ENCODE assay signal across 33 cellular contexts in genomic region chr6:34018026-34018425, GRCh38.
"Had no signal": no experiment of that assay in that cellular context is flagged by ENCODE, and none has a peak within 500 bp of the region (broad histone marks: within the 10 kb centered on the region; RNA-seq: fewer than 3 reads in every experiment).

No MANE protein-coding gene starts in this region.

- DNase-seq: activated B cell treated with CpG ODN at 0.5 μM for 24 hours; activated CD4-positive, alpha-beta memory T cell treated with anti-CD3 and anti-CD28 coated beads, Interleukin-2, amount 10 ng/mL, durations not matched to agents 7 days and 5 days; activated CD4-positive, alpha-beta T cell treated with anti-CD3 and anti-CD28 coated beads for 4 hours; activated CD4-positive, alpha-beta T cell treated with anti-CD3 and anti-CD28 coated beads, Interleukin-2, amount 50 U/mL, for 1 hour; activated CD4-positive, CD25-positive, alpha-beta regulatory T cell treated with anti-CD3 and anti-CD28 coated beads, Interleukin-2, amount 50 U/mL, for 72 hours; activated CD8-positive, alpha-beta memory T cell treated with anti-CD3 and anti-CD28 coated beads for 24 hours; activated CD8-positive, alpha-beta memory T cell treated with anti-CD3 and anti-CD28 coated beads, Interleukin-2, amount 10 ng/mL, durations not matched to agents 7 days and 5 days; activated CD8-positive, alpha-beta memory T cell treated with anti-CD3 and anti-CD28 coated beads, Interleukin-2, amount 50 U/mL, for 48 hours; activated effector memory CD4-positive, alpha-beta T cell treated with Interleukin-2 at 50 U/mL for 16 hours; activated naive CD4-positive, alpha-beta T cell treated with anti-CD3 and anti-CD28 coated beads, Interleukin-2, amount 10 ng/mL, durations not matched to agents 7 days and 5 days; activated naive CD8-positive, alpha-beta T cell treated with anti-CD3 and anti-CD28 coated beads, Interleukin-2, amount 50 U/mL, for 24 hours; activated T-cell treated with anti-CD3 and anti-CD28 coated beads, Interleukin-2, amount 50 U/mL, for 48 hours; anterior cingulate cortex; caudate nucleus; IMR-90; NCI-H187; NCI-H2029 treated with DMSO at 0.1 percent for 48 hours; NCI-H2107; NCI-H2171; NCI-H226; NCI-H446 treated with DMSO at 0.1 percent for 48 hours; NCI-H524; NCI-H774; PC-3; Right ventricle myocardium superior; SW 1271; T-helper 1 cell; T-helper 2 cell; T-helper 9 cell had no signal

- H3K27ac ChIP-seq: VCaP had no signal

- FAIRE-seq: bronchial epithelial cell, K562, RCC 7860 had no signal

- H3K4me3 ChIP-seq: K562 had no signal
